Comparison of ENCODE assay signal across 30 cellular contexts in genomic region chr10:91742189-91742588, GRCh38.
"Had no signal": no experiment of that assay in that cellular context is flagged by ENCODE, and none has a peak within 500 bp of the region (broad histone marks: within the 10 kb centered on the region; RNA-seq: fewer than 3 reads in every experiment).

No MANE protein-coding gene starts in this region.

- H3K4me3 Mint-ChIP-seq: activated naive CD4-positive, alpha-beta T cell treated with anti-CD3 and anti-CD28 coated beads for 36 hours; activated naive CD8-positive, alpha-beta T cell treated with anti-CD3 and anti-CD28 coated beads for 36 hours; brain; effector memory CD8-positive, alpha-beta T cell; natural killer cell treated with Interleukin-12 subunit alpha and Interleukin-12 subunit beta and Interleukin-15 and Interleukin-18, amount 100 ng/mL, for 72 hours; T-helper 1 cell treated with Interleukin-12 subunit alpha and Interleukin-12 subunit beta and Interleukin-4 antibody, amounts not matched to agents 30 μg/mL and 1 μg/mL, for 36 hours had no signal

- H3K9me3 Mint-ChIP-seq: effector memory CD8-positive, alpha-beta T cell; natural killer cell treated with Interleukin-12 subunit alpha and Interleukin-12 subunit beta and Interleukin-15 and Interleukin-18, amount 100 ng/mL, for 72 hours; T-helper 1 cell treated with Interleukin-12 subunit alpha and Interleukin-12 subunit beta and Interleukin-4 antibody, amounts not matched to agents 30 μg/mL and 1 μg/mL, for 36 hours had no signal

- DNase-seq: activated CD4-positive, alpha-beta T cell treated with anti-CD3 and anti-CD28 coated beads for 48 hours; activated CD4-positive, alpha-beta T cell treated with anti-CD3 and anti-CD28 coated beads, Interleukin-2, amount 50 U/mL, for 48 hours; activated CD8-positive, alpha-beta memory T cell treated with anti-CD3 and anti-CD28 coated beads for 24 hours; activated effector memory CD4-positive, alpha-beta T cell treated with Interleukin-2 at 50 U/mL for 16 hours; activated naive CD4-positive, alpha-beta T cell treated with anti-CD3 and anti-CD28 coated beads for 36 hours; activated naive CD8-positive, alpha-beta T cell treated with anti-CD3 and anti-CD28 coated beads for 36 hours; cortex of kidney; effector memory CD8-positive, alpha-beta T cell; left colon; lower lobe of right lung; mesendoderm; SK-N-SH; stimulated activated CD4-positive, alpha-beta T cell treated with anti-CD3 and anti-CD28 coated beads, Interleukin-15, amount 100 ng/mL, for 24 hours; stimulated activated CD4-positive, alpha-beta T cell treated with anti-CD3 and anti-CD28 coated beads, Interleukin-2, amount 100 ng/mL, for 24 hours; stimulated activated naive CD4-positive, alpha-beta T cell; SW 1271; T1000; testis; transverse colon; WERI-Rb-1 had no signal

- H3K4me2 ChIP-seq: SK-N-SH had no signal

- H3K27ac Mint-ChIP-seq: activated naive CD4-positive, alpha-beta T cell treated with anti-CD3 and anti-CD28 coated beads for 36 hours; activated naive CD8-positive, alpha-beta T cell treated with anti-CD3 and anti-CD28 coated beads for 36 hours; effector memory CD8-positive, alpha-beta T cell; natural killer cell treated with Interleukin-12 subunit alpha and Interleukin-12 subunit beta and Interleukin-15 and Interleukin-18, amount 100 ng/mL, for 72 hours; T-helper 1 cell treated with Interleukin-12 subunit alpha and Interleukin-12 subunit beta and Interleukin-4 antibody, amounts not matched to agents 30 μg/mL and 1 μg/mL, for 36 hours had no signal

- H3K4me1 ChIP-seq: ascending aorta, lower lobe of right lung, testis, transverse colon had no signal

- H3K9me3 ChIP-seq: ascending aorta, lower lobe of right lung, SK-N-SH, testis, transverse colon had no signal

- ATAC-seq: activated CD4-positive, CD25-positive, alpha-beta regulatory T cell treated with anti-CD3 and anti-CD28 coated beads, Interleukin-2, amount 50 U/mL, for 24 hours; effector memory CD8-positive, alpha-beta T cell; esophagus mucosa; left colon; lower lobe of right lung; natural killer cell treated with Interleukin-12 subunit alpha and Interleukin-12 subunit beta and Interleukin-15 and Interleukin-18, amount 100 ng/mL, for 72 hours had no signal

- H3K27me3 ChIP-seq: ascending aorta, cardiac muscle cell, testis had no signal

- H3K4me1 Mint-ChIP-seq: activated naive CD8-positive, alpha-beta T cell treated with anti-CD3 and anti-CD28 coated beads for 36 hours; brain had no signal

- H3K4me3 ChIP-seq: ascending aorta, cardiac muscle cell, lower lobe of right lung, testis, transverse colon had no signal

- FAIRE-seq: frontal cortex, keratinocyte, urothelium cell line had no signal

- H3K27ac ChIP-seq: ascending aorta, cardiac muscle cell, lower lobe of right lung, testis, transverse colon, WERI-Rb-1 had no signal

- H3K36me3 ChIP-seq: ascending aorta, cardiac muscle cell, lower lobe of right lung, transverse colon, WERI-Rb-1 had no signal

- H3K36me3 Mint-ChIP-seq: activated naive CD8-positive, alpha-beta T cell treated with anti-CD3 and anti-CD28 coated beads for 36 hours; natural killer cell treated with Interleukin-12 subunit alpha and Interleukin-12 subunit beta and Interleukin-15 and Interleukin-18, amount 100 ng/mL, for 72 hours had no signal

- H3K9me2 ChIP-seq: SK-N-SH had no signal

- H3K9ac ChIP-seq: SK-N-SH had no signal
